1 cellular context compared by ENCODE assay signal in the genomic region with DNA sequence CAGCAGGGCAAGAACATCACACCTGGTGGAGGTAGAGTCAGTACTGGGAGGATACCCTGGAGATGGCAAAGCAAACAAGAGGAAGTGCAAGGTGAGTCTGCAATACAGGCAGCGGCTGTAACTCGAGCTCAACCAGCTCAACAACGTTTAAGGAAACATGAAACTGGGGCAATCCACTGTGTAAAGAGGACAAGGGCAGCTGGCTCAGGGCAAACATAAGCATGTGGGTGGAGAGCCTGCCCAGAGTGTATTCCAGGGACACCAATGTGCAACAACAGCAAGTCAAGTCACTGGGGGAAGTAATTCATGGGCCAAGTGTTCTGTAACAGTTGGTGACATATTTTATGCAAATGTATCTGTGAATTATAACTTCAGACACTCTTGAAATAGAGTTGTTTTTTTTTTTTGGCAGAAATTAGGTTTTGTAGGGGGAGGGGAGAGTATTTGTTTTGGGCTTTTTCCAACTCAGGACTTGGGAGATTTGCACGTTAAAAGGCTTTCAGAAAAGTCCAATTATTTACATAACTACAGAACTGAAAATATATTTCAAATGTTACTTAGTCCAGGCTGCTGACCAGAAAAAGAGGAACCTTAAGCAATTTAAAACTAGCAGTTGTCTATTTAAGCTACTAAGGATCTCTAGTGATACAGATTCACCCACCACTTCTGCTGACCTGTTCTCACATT.
TF ChIP-seq lines count a peak whose summit lies in the region.

No MANE protein-coding gene starts in this region.

TF ChIP-seq in HepG2, 621 proteins besides CTCF, POLR2A, EP300 and RAD21:
- TF ChIP-seq, protein P1, sequence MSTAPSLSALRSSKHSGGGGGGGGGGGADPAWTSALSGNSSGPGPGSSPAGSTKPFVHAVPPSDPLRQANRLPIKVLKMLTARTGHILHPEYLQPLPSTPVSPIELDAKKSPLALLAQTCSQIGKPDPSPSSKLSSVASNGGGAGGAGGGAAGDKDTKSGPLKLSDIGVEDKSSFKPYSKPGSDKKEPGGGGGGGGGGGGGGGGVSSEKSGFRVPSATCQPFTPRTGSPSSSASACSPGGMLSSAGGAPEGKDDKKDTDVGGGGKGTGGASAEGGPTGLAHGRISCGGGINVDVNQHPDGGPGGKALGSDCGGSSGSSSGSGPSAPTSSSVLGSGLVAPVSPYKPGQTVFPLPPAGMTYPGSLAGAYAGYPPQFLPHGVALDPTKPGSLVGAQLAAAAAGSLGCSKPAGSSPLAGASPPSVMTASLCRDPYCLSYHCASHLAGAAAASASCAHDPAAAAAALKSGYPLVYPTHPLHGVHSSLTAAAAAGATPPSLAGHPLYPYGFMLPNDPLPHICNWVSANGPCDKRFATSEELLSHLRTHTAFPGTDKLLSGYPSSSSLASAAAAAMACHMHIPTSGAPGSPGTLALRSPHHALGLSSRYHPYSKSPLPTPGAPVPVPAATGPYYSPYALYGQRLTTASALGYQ (CRISPR knock-in tag; IDR thresholded peaks at IDR 0.05), result no peak
- no peak for TF ChIP-seq RBM39 (IDR thresholded peaks at IDR 0.05; ENCODE audit: low read depth, low read length, poor library complexity, severe bottlenecking)
- TF ChIP-seq POGZ (CRISPR knock-in tag; IDR thresholded peaks at IDR 0.05), result no peak
- no peak for TF ChIP-seq FLYWCH1 (CRISPR knock-in tag; IDR thresholded peaks at IDR 0.05)
- no peak for TF ChIP-seq RFXAP (CRISPR knock-in tag; IDR thresholded peaks at IDR 0.05; ENCODE audit: borderline replicate concordance)
- TF ChIP-seq, protein P2, sequence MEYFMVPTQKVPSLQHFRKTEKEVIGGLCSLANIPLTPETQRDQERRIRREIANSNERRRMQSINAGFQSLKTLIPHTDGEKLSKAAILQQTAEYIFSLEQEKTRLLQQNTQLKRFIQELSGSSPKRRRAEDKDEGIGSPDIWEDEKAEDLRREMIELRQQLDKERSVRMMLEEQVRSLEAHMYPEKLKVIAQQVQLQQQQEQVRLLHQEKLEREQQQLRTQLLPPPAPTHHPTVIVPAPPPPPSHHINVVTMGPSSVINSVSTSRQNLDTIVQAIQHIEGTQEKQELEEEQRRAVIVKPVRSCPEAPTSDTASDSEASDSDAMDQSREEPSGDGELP (IDR thresholded peaks at IDR 0.05; ENCODE audit: borderline replicate concordance, low read depth), result no peak
- TF ChIP-seq CHD2 (IDR thresholded peaks at IDR 0.05; ENCODE audit: low read depth, low read length), result no peak
- TF ChIP-seq ZNF333 (CRISPR knock-in tag; IDR thresholded peaks at IDR 0.05; ENCODE audit: borderline replicate concordance), result no peak
- no peak for TF ChIP-seq HMG20B (CRISPR knock-in tag; conservative IDR thresholded peaks at IDR 0.05)
- TF ChIP-seq HHEX (CRISPR knock-in tag; IDR thresholded peaks at IDR 0.05), result no peak
- TF ChIP-seq HNRNPK (IDR thresholded peaks at IDR 0.05; ENCODE audit: low read depth, low read length, poor library complexity, severe bottlenecking), result no peak
TF ChIP-seq in HepG2: peak in this region for 0.
